Comparison of ENCODE assay signal across 8 cellular contexts in genomic region chr19:13774217-13775191, GRCh38. TPM values are rescaled to one million over a fixed set of nuclear protein-coding genes. Genes with fewer than 3 reads are reported as not detected.
A peak's percentile ranks its signal among the peaks of the same experiment; 100 is the strongest.
DNase-seq lines count a peak whose midpoint lies in the region; ATAC-seq and TF ChIP-seq lines count a peak whose summit lies in the region.

Gene C19orf53 (plus strand): TSS chr19:13774456. CDS start chr19:13774478, 22 bp downstream.

- DNase-seq in AG08396 (ENCODE audit: low spot score) (peak; percentile 91), NCI-H345 treated with DMSO at 0.1 percent for 48 hours (lab: John Stamatoyannopoulos, UW; ENCODE audit: unreplicated experiment) (peak; percentile 72), inferior parietal cortex (ENCODE audit: extremely low spot score) (peak; percentile 98), spleen (peak; percentile 96)
- peak; percentile 65 to 76 (median 74) for DNase-seq in activated CD4-positive, CD25-positive, alpha-beta regulatory T cell (lab: John Stamatoyannopoulos, UW)
- peak; percentile 83 for DNase-seq in central memory CD4-positive, alpha-beta T cell

- peak; percentile 85 for ATAC-seq in GM19023 (IDR thresholded peaks at IDR 0.05; ENCODE audit: unreplicated experiment)
- ATAC-seq in HG03280 (IDR thresholded peaks at IDR 0.05; ENCODE audit: unreplicated experiment) = peak; percentile 93

- no peaks in the 10 kb centered on the region for H3K9me3 ChIP-seq in spleen

- TF ChIP-seq CTCF in spleen (IDR thresholded peaks at IDR 0.05 in 8 of 11, conservative IDR thresholded peaks at IDR 0.05 in 3 of 11) = no peak

- intact Hi-C loops in spleen (cut with DNase I; ENCODE audit: low total_unique reads) = no loop called here

- 0 to 1% (median 1%) methylated on average over 58 to 61 of the region's 61 CpGs for WGBS in spleen, 5 donors

- H3K4me3 ChIP-seq in spleen = peak within 1 kb of the TSS; percentile 73 to 92 (median 88)

- TF ChIP-seq POLR2A in spleen (IDR thresholded peaks at IDR 0.05) = peak in 2 of 3 donors; percentile 78 to 83

- H3K36me3 ChIP-seq in spleen = peaks cover 2 to 73% (median 50%) of the 10 kb centered on the region in 6 donors

- H3K4me1 ChIP-seq in spleen = peaks cover 8 to 40% (median 26%) of the 10 kb centered on the region in 6 donors

- H3K27ac ChIP-seq in spleen = peak within 1 kb of the TSS; percentile 75 to 92 (median 88)

- H3K27me3 ChIP-seq in spleen (replicated peaks in 1 of 7) = no peaks in the 10 kb centered on the region

RNA-seq across cellular contexts. Expression of gene C19orf53, which starts in this region (rescaled TPM):
- 100 to 1,000 TPM in 2 of 7 donors, 10 to 100 TPM in 5; 39.6 to 190 (median 55.5) TPM for total RNA-seq in spleen
- polyA plus RNA-seq in spleen = 100 to 1,000 TPM; 137 to 183 (median 164) TPM

Comparison
In these comparisons a context has a peak if more than half of its experiments do, and no peak if none do; other contexts are left out.
1. Peak in every context shown above with its lines: DNase-seq, ATAC-seq, H3K4me3 ChIP-seq and H3K27ac ChIP-seq.